Comparison of ENCODE assay signal across 8 cellular contexts in genomic region chr11:128453444-128454336, GRCh38.
DNase-seq lines count a peak whose midpoint lies in the region; ATAC-seq, FAIRE-seq and TF ChIP-seq lines count a peak whose summit lies in the region.

No MANE protein-coding gene starts in this region.

- no peak overlapping the region for H3K4me3 ChIP-seq in bronchial epithelial cell (ENCODE audit: low read depth, low read length)

- H3K27me3 ChIP-seq in bronchial epithelial cell (ENCODE audit: control insufficient read depth, insufficient read depth, low read length) = no peaks in the 10 kb centered on the region

- H3K36me3 ChIP-seq in bronchial epithelial cell (ENCODE audit: control insufficient read depth, insufficient read depth, low read length) = no peaks in the 10 kb centered on the region

- no peaks in the 10 kb centered on the region for H3K27me3 Mint-ChIP-seq in naive B cell

- peak overlapping the region in 1 of 8 donors; percentile 43 for H3K4me3 Mint-ChIP-seq in naive B cell

- H3K27ac Mint-ChIP-seq in naive B cell = peak overlapping the region; percentile 12 to 95 (median 44)

- no peak for ATAC-seq in naive B cell (ENCODE audit: low read depth in 2 of 2)
- no peak for ATAC-seq in HG03159 (IDR thresholded peaks at IDR 0.05; ENCODE audit: unreplicated experiment)

- peak; percentile 93 for DNase-seq in AG20443 (ENCODE audit: low spot score)
- peak; percentile 48 for DNase-seq in NCI-H2029 (lab: John Stamatoyannopoulos, UW)
- DNase-seq in bronchial epithelial cell (ENCODE audit: low read depth) = peak; percentile 95
- DNase-seq in naive B cell = no peak
- DNase-seq in NCI-H2171 (lab: John Stamatoyannopoulos, UW) = no peak
- no peak for DNase-seq in T-helper 9 cell
- DNase-seq in CD1c-positive myeloid dendritic cell (ENCODE audit: extremely low spot score) = no peak

- peaks cover 6 to 10% of the 10 kb centered on the region in 2 donors for H3K36me3 Mint-ChIP-seq in naive B cell

- FAIRE-seq in bronchial epithelial cell (lab: Jason Lieb, UNC) = peak; percentile 99

- TF ChIP-seq CTCF in bronchial epithelial cell (IDR thresholded peaks at IDR 0.05; ENCODE audit: insufficient read depth, low read length, severe bottlenecking) = no peak

- no peaks in the 10 kb centered on the region for H3K9me3 Mint-ChIP-seq in naive B cell

- H3K4me1 Mint-ChIP-seq in naive B cell = peaks cover 37 to 52% (median 48%) of the 10 kb centered on the region in 3 donors

Comparison
In these comparisons a context has a peak if more than half of its experiments do, and no peak if none do; other contexts are left out.
1. DNase-seq: peak in AG20443 (single experiment), NCI-H2029 (single experiment) and bronchial epithelial cell (single experiment); none in naive B cell (single experiment), NCI-H2171 (single experiment), T-helper 9 cell (single experiment) and CD1c-positive myeloid dendritic cell (single experiment).